ENCODE assay signal across 8 cellular contexts in the genomic region with DNA sequence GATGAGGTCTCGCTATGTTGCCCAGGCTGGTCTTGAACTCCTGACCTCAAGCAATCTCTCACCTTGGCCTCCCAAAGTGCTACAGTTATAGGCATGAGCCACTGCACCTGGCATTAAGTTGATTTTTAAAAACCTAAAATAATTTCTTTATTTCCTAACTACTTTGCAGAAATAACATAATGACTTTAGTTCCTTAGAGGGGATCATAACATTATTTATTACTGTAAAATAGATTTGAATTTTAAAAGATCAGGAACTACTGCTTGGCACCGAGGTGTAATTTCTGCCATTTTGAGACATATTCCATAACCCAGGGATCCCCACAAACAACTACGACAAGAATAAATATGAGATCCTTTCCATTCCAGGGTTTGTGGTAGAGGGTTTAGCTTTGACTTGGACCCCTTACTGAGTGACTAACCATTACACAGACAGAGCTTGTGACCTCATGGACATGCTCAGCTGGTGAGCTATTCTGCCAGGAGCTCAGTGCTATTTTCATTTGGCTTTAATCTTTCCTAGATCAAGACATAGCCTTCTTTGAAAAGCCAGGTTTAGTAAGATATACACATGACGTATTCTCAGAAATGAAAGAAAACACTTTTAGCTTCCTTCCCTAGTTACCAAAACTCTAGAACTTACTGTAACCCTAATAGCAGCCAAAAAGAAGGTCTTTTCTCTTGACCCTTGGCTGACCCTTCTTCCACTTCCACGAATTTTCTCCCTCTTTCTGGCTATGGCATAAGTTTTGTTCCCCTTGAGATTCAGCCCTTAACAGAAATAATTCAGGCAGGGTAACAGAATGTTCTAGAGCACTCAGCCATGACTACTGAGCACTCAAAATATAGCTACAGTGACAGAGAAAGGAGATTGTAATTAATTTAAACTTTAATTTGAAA.
DNase-seq lines count a peak whose midpoint lies in the region; ATAC-seq and FAIRE-seq lines count a peak whose summit lies in the region.

No MANE protein-coding gene starts in this region.

- FAIRE-seq in GM18507 (lab: Jason Lieb, UNC), result peak; percentile 12

- ATAC-seq in HG02973 (IDR thresholded peaks at IDR 0.05; ENCODE audit: unreplicated experiment), result no peak
- ATAC-seq in HG03439 (IDR thresholded peaks at IDR 0.05; ENCODE audit: unreplicated experiment), result no peak

- no peak for DNase-seq in GM18507 (ENCODE audit: extremely low spot score, insufficient read length, low read depth)
- DNase-seq in astrocyte of the hippocampus (ENCODE audit: low read depth, low spot score), result peak; percentile 90
- DNase-seq in iris pigment epithelial cell (ENCODE audit: low read depth), result peak; percentile 97
- peak; percentile 87 for DNase-seq in smooth muscle cell of the brain vasculature (ENCODE audit: low read depth, low spot score)
- DNase-seq in NOMO-1 treated with dmso at 0.1 percent for 144 hours (lab: John Stamatoyannopoulos, UW; ENCODE audit: unreplicated experiment), result no peak
- DNase-seq in GM19240 (ENCODE audit: insufficient read length, low spot score), result no peak

Comparison
In these comparisons a context has a peak if more than half of its experiments do, and no peak if none do; other contexts are left out.
1. DNase-seq: peak in astrocyte of the hippocampus (single experiment), iris pigment epithelial cell (single experiment) and smooth muscle cell of the brain vasculature (single experiment); none in GM18507 (single experiment), NOMO-1 treated with dmso at 0.1 percent for 144 hours (single experiment) and GM19240 (single experiment).